Comparison of ENCODE assay signal across 8 cellular contexts in genomic region chr17:73067699-73068098, GRCh38. TPM values are rescaled to one million over a fixed set of nuclear protein-coding genes. Genes with fewer than 3 reads are reported as not detected.
DNase-seq lines count a peak whose midpoint lies in the region; FAIRE-seq and TF ChIP-seq lines count a peak whose summit lies in the region.
"Not testable (repeated sequence)": the region's sequence is repeated elsewhere in the genome, so short reads cannot be mapped to it uniquely, and the experiment has no call there.

No MANE protein-coding gene starts in this region.

- H3K4me1 ChIP-seq in PC-9 (replicated peaks; ENCODE audit: insufficient read depth), result peaks cover 25% of the 10 kb centered on the region
- H3K4me1 ChIP-seq in breast epithelium, result peaks cover 0 to 22% of the 10 kb centered on the region in 2 donors
- peaks cover 37 to 38% of the 10 kb centered on the region in 2 experiments for H3K4me1 ChIP-seq in trophoblast cell (ENCODE audit: control insufficient read depth in 1 of 2, insufficient read depth in 2 of 2, low read length in 2 of 2)

- H3F3A ChIP-seq in PC-9 (ENCODE audit: insufficient read depth, low read depth), result peaks cover 22% of the 10 kb centered on the region; the same call in 1 of the 2 replicates

- H4K20me1 ChIP-seq in PC-9 (ENCODE audit: insufficient read depth), result not testable (repeated sequence)

- H2BK5ac ChIP-seq in trophoblast cell (ENCODE audit: low read depth, low read length, poor library complexity), result peak overlapping the region; percentile 97

- peak overlapping the region; percentile 67; the same call in 1 of the 2 replicates for H3K4me2 ChIP-seq in PC-9
- H3K4me2 ChIP-seq in trophoblast cell (ENCODE audit: low read length), result not testable (repeated sequence)

- not testable (repeated sequence) for H3K36me3 ChIP-seq in PC-9 (ENCODE audit: low read depth); breast epithelium; trophoblast cell (ENCODE audit: control insufficient read depth in 1 of 2, insufficient read depth in 2 of 2, low read length in 2 of 2)

- not testable (repeated sequence) for TF ChIP-seq CTCF in PC-9 (conservative IDR thresholded peaks at IDR 0.05); breast epithelium (IDR thresholded peaks at IDR 0.05); fibroblast of pulmonary artery (IDR thresholded peaks at IDR 0.05; ENCODE audit: low read length, missing control alignments)

- H3K14ac ChIP-seq in trophoblast cell (ENCODE audit: low read length), result peak overlapping the region; percentile 93

- H4K12ac ChIP-seq in trophoblast cell (ENCODE audit: low read depth, low read length), result not testable (repeated sequence)

- not testable (repeated sequence) for H3K9me3 ChIP-seq in PC-9 (ENCODE audit: insufficient read depth, low read depth); breast epithelium; trophoblast cell (ENCODE audit: insufficient read depth, low read depth, low read length)

- FAIRE-seq in urothelium cell line (lab: Jason Lieb, UNC), result peak; percentile 74

- H3K23ac ChIP-seq in trophoblast cell (ENCODE audit: low read length), result not testable (repeated sequence)

- H4K91ac ChIP-seq in trophoblast cell (ENCODE audit: low read depth, low read length), result peak overlapping the region; percentile 94

- POLR2A ChIA-PET in PC-9 (lab: Charles Lee; ENCODE audit: unreplicated experiment), result not testable (repeated sequence)

- H2AFZ ChIP-seq in PC-9; trophoblast cell (ENCODE audit: insufficient read depth, low read length, poor library complexity): not testable (repeated sequence)

- H4K8ac ChIP-seq in trophoblast cell (ENCODE audit: low read depth, low read length), result not testable (repeated sequence)

- peak overlapping the region; percentile 93 for H2BK12ac ChIP-seq in trophoblast cell (ENCODE audit: low read length)

- not testable (repeated sequence) for H3K79me2 ChIP-seq in PC-9 (ENCODE audit: low read depth); trophoblast cell (ENCODE audit: control insufficient read depth, insufficient read depth, low read length, poor library complexity)

- H3K4ac ChIP-seq in trophoblast cell (ENCODE audit: low read depth, low read length), result peak overlapping the region; percentile 78

- H2AK5ac ChIP-seq in trophoblast cell (ENCODE audit: low read length), result not testable (repeated sequence)

- peak overlapping the region; percentile 93 for H2BK120ac ChIP-seq in trophoblast cell (ENCODE audit: insufficient read depth, low read length, poor library complexity)

- DNase-seq in AG20443 (ENCODE audit: low spot score) (peak; percentile 46), GM04504 (ENCODE audit: low read depth) (peak; percentile 58), PC-9 (peak in 1 of 2 experiments; percentile 65), fibroblast of pulmonary artery (ENCODE audit: low read depth) (peak; percentile 39), iris pigment epithelial cell (ENCODE audit: low read depth) (peak; percentile 95), trophoblast cell (peak in 1 of 2 donors; percentile 51)
- DNase-seq in breast epithelium (ENCODE audit: low spot score in 2 of 2); urothelium cell line (ENCODE audit: low spot score): not testable (repeated sequence)

- not testable (repeated sequence) for H3K9me2 ChIP-seq in PC-9 (ENCODE audit: insufficient read depth)

- BruUV-seq in PC-9 (replicated peaks; lab: Mats Ljungman, UMichigan), result not testable (repeated sequence)

- not testable (repeated sequence) for H3K4me3 ChIP-seq in PC-9; breast epithelium; fibroblast of pulmonary artery (replicated peaks; ENCODE audit: low read depth, low read length); trophoblast cell (ENCODE audit: low read depth, low read length)

- CTCF ChIA-PET in PC-9 (lab: Charles Lee), result interaction anchor here (0.6 to 0.7 kb wide), 2 partner anchors 87 to 123 kb away, joined by 3 to 4 read pairs; no protein-coding TSS in a partner anchor

- not testable (repeated sequence) for H3K27me3 ChIP-seq in PC-9 (ENCODE audit: insufficient read depth, low read depth); breast epithelium; trophoblast cell (ENCODE audit: insufficient read depth, low read length)

- H3K27ac ChIP-seq in PC-9, result peak overlapping the region; percentile 63; the same call in 1 of the 2 replicates
- H3K27ac ChIP-seq in breast epithelium, result peak overlapping the region; percentile 70 to 84
- H3K27ac ChIP-seq in trophoblast cell (ENCODE audit: low read depth, low read length), result peak overlapping the region; percentile 98

- H3K18ac ChIP-seq in trophoblast cell (ENCODE audit: low read length), result not testable (repeated sequence)

- intact Hi-C loops in PC-9 (cut with micrococcal nuclease; ENCODE audit: unreplicated experiment), result not testable (repeated sequence)
- intact Hi-C loops in breast epithelium (cut with DNase I; ENCODE audit: low total_unique reads), result loop anchor here (1.0 kb wide), 1 partner anchor 23 kb away; no protein-coding TSS in a partner anchor

- not testable (repeated sequence) for H3K9ac ChIP-seq in trophoblast cell (ENCODE audit: low read length)

- H3K79me1 ChIP-seq in trophoblast cell (ENCODE audit: low read length), result peaks cover 45% of the 10 kb centered on the region

- TF ChIP-seq POLR2A in breast epithelium (IDR thresholded peaks at IDR 0.05), result not testable (repeated sequence)

- no CpG with 5 or more reads among the region's 2 CpGs for WGBS in trophoblast cell (ENCODE audit: extremely low coverage, insufficient coverage, insufficient read length)

RNA-seq across cellular contexts. Expression of gene SLC39A11, which starts 24.8 kb away (rescaled TPM):
- 57.1 and 84.3 TPM in 2 replicates for total RNA-seq in PC-9 (2021)
- 10 to 100 TPM; 31.8 to 54.6 (median 47.0) TPM for total RNA-seq in breast epithelium
- 19.4 and 20.0 TPM in 2 replicates for polyA plus RNA-seq in trophoblast cell (2013)
